Comparison of ENCODE assay signal across 13 cellular contexts in genomic region chr7:159096736-159097581, GRCh38. TPM values are rescaled to one million over a fixed set of nuclear protein-coding genes. Genes with fewer than 3 reads are reported as not detected.
DNase-seq lines count a peak whose midpoint lies in the region; TF ChIP-seq lines count a peak whose summit lies in the region.
"Had no signal": no experiment of that assay in that cellular context is flagged by ENCODE, and none has a peak within 500 bp of the region (broad histone marks: within the 10 kb centered on the region; RNA-seq: fewer than 3 reads in every experiment).

No MANE protein-coding gene starts in this region.

- H3K9me3 ChIP-seq in WERI-Rb-1 (ENCODE audit: severe bottlenecking) (no peaks in the 10 kb centered on the region), stomach (no peaks in the 10 kb centered on the region), hepatocyte (ENCODE audit: low read depth) (no peaks in the 10 kb centered on the region)
- H3K9me3 ChIP-seq: SK-N-SH had no signal

- H4K20me1 ChIP-seq in hepatocyte (ENCODE audit: insufficient read depth, poor library complexity, severe bottlenecking) = no peaks in the 10 kb centered on the region

- H3K9me2 ChIP-seq in hepatocyte (replicated peaks; ENCODE audit: insufficient read depth) = no peaks in the 10 kb centered on the region
- H3K9me2 ChIP-seq: SK-N-SH had no signal

- in situ Hi-C loops in ACHN (cut with HindIII; ENCODE audit: low pct_ligation_motif_present, low pct_unique_long_range_greater_than_20kb, low sequenced_read_pairs) = no loop called here

- H3K27me3 ChIP-seq in WERI-Rb-1 (ENCODE audit: insufficient read depth, low read depth, severe bottlenecking) (no peaks in the 10 kb centered on the region), layer of hippocampus (ENCODE audit: control insufficient read depth, insufficient read depth, low read length) (no peaks in the 10 kb centered on the region), stomach (no peaks in the 10 kb centered on the region), hepatocyte (no peaks in the 10 kb centered on the region)

- TF ChIP-seq EP300 in stomach (IDR thresholded peaks at IDR 0.05) = peak; percentile 33

- TF ChIP-seq POLR2A in stomach (IDR thresholded peaks at IDR 0.05) = no peak

- intact Hi-C loops in stomach (cut with DNase I; ENCODE audit: low total_unique reads) = no loop called here

- no peaks in the 10 kb centered on the region for H3K79me2 ChIP-seq in hepatocyte

- peaks cover 0 to 48% (median 27%) of the 10 kb centered on the region in 4 donors for H3K4me1 ChIP-seq in stomach
- H3K4me1 ChIP-seq in hepatocyte (ENCODE audit: insufficient read depth) = no peaks in the 10 kb centered on the region

- TF ChIP-seq CTCF in WERI-Rb-1 (IDR thresholded peaks at IDR 0.05; ENCODE audit: low read depth, low read length) = no peak
- TF ChIP-seq CTCF in stomach (IDR thresholded peaks at IDR 0.05) = no peak
- TF ChIP-seq CTCF in hepatocyte (IDR thresholded peaks at IDR 0.05; ENCODE audit: poor library complexity) = no peak

- no peak overlapping the region for H3K4me3 ChIP-seq in WERI-Rb-1 (ENCODE audit: low read depth, low read length)
- no peak overlapping the region for H3K4me3 ChIP-seq in stomach
- no peak overlapping the region for H3K4me3 ChIP-seq in hepatocyte

- WGBS in stomach, 5 donors = 82 to 90% (median 89%) methylated on average over 25 to 27 of the region's 27 CpGs
- WGBS in hepatocyte (ENCODE audit: low lambda C conversion rate, missing lambda C conversion rate) = 94% methylated on average over 27 of the region's 27 CpGs

- no peak overlapping the region for H2AFZ ChIP-seq in hepatocyte

- no peak overlapping the region for H3K4me2 ChIP-seq in hepatocyte
- H3K4me2 ChIP-seq: SK-N-SH had no signal

- H3K36me3 ChIP-seq in WERI-Rb-1 (no peaks in the 10 kb centered on the region), stomach (peaks cover 0 to 4% (median 0%) of the 10 kb centered on the region in 4 donors), hepatocyte (replicated peaks; ENCODE audit: insufficient read depth, low read depth) (no peaks in the 10 kb centered on the region)

- H3K27ac ChIP-seq in WERI-Rb-1 (no peak overlapping the region), layer of hippocampus (ENCODE audit: low read depth, low read length) (peak overlapping the region; percentile 58), stomach (peak overlapping the region in 4 of 5 donors; percentile 76 to 90 (median 82)), hepatocyte (no peak overlapping the region)
- H3K27ac ChIP-seq: C4-2B had no signal

- DNase-seq in MV-4-11 (lab: John Stamatoyannopoulos, UW) (peak; percentile 94), WERI-Rb-1 (peak; percentile 3), stomach (peak; percentile 22), hepatocyte (ENCODE audit: low spot score) (no peak), ACHN (no peak)
- no peak for DNase-seq in activated CD4-positive, alpha-beta T cell treated with anti-CD3 and anti-CD28 coated beads for 1 hour
- DNase-seq: activated naive CD4-positive, alpha-beta T cell treated with Interleukin-2 at 50 U/mL for 16 hours; kidney glomerular epithelial cell; NCI-H1436 treated with DMSO at 0.1 percent for 48 hours; NCI-H748 treated with DMSO at 0.1 percent for 48 hours; SK-N-SH had no signal

RNA-seq across cellular contexts. Expression of gene VIPR2, which starts 47.7 kb away (rescaled TPM):
- total RNA-seq in stomach (10 to 100 TPM in 3 of 5 donors, 1 to 10 TPM in 2; 1.2 to 25.4 (median 11.7) TPM), hepatocyte (2.8 and 3.4 TPM in 2 replicates)
- polyA plus RNA-seq in stomach (1 to 10 TPM; 1.6 to 5.7 (median 1.7) TPM), hepatocyte (2.7 and 4.5 TPM in 2 replicates)
- polyA plus RNA-seq: SK-N-SH had no signal

Comparison
In these comparisons a context has a peak if more than half of its experiments do, and no peak if none do; other contexts are left out.
1. DNase-seq: peak in MV-4-11 (single experiment), WERI-Rb-1 (single experiment) and stomach (single experiment); none in hepatocyte (single experiment), ACHN (single experiment) and activated CD4-positive, alpha-beta T cell treated with anti-CD3 and anti-CD28 coated beads for 1 hour (single experiment).
2. H3K27ac ChIP-seq: peak in layer of hippocampus (single experiment) and stomach (4 of 5); none in WERI-Rb-1 (single experiment) and hepatocyte (single experiment).